8 cellular contexts compared by ENCODE assay signal in genomic region chr17:42458497-42459255, GRCh38. TPM values are rescaled to one million over a fixed set of nuclear protein-coding genes. Genes with fewer than 3 reads are reported as not detected.
DNase-seq lines count a peak whose midpoint lies in the region; ATAC-seq and TF ChIP-seq lines count a peak whose summit lies in the region.

ATP6V0A1 (plus strand) TSS chr17:42458878; CDS start chr17:42460895, 2,017 bp downstream.

- no peaks in the 10 kb centered on the region for H3K9me3 Mint-ChIP-seq in activated CD4-positive, alpha-beta memory T cell treated with anti-CD3 and anti-CD28 coated beads, Interleukin-2, amount 10 ng/mL, durations not matched to agents 7 days and 5 days

- POLR2A ChIA-PET in activated CD4-positive, alpha-beta memory T cell treated with anti-CD3 and anti-CD28 coated beads, Interleukin-2, amount 10 ng/mL, durations not matched to agents 7 days and 5 days (lab: Charles Lee) = interaction anchor here (1.4 to 1.5 kb wide), 2 partner anchors 25 to 70 kb away, joined by 6 read pairs; partner anchors contain the start of gene STAT3

- CTCF ChIA-PET in activated CD4-positive, alpha-beta memory T cell treated with anti-CD3 and anti-CD28 coated beads, Interleukin-2, amount 10 ng/mL, durations not matched to agents 7 days and 5 days (lab: Charles Lee) = interaction anchor here (0.6 to 1.4 kb wide), 4 partner anchors 10 to 225 kb away, joined by 3 to 5 read pairs (median 4); partner anchors contain the start of gene PSMC3IP

- H3K27me3 Mint-ChIP-seq in activated CD4-positive, alpha-beta memory T cell treated with anti-CD3 and anti-CD28 coated beads, Interleukin-2, amount 10 ng/mL, durations not matched to agents 7 days and 5 days = peaks cover 49% of the 10 kb centered on the region

- H3K36me3 Mint-ChIP-seq in activated CD4-positive, alpha-beta memory T cell treated with anti-CD3 and anti-CD28 coated beads, Interleukin-2, amount 10 ng/mL, durations not matched to agents 7 days and 5 days (ENCODE audit: low read depth) = peaks cover 2% of the 10 kb centered on the region

- H3K4me1 Mint-ChIP-seq in activated CD4-positive, alpha-beta memory T cell treated with anti-CD3 and anti-CD28 coated beads, Interleukin-2, amount 10 ng/mL, durations not matched to agents 7 days and 5 days = peaks cover 44% of the 10 kb centered on the region

- 1% methylated on average over 29 to 43 of the region's 45 CpGs for WGBS in lower leg skin, 2 donors

- intact Hi-C loops in lower leg skin (cut with DNase I; ENCODE audit: low total_unique reads) = no loop called here

- peak; percentile 75 for TF ChIP-seq POLR2A in GM19099 (IDR thresholded peaks at IDR 0.05; ENCODE audit: extremely low read depth, insufficient read length, low read depth)
- peak in 1 of 2 donors; percentile 19 for TF ChIP-seq POLR2A in lower leg skin (IDR thresholded peaks at IDR 0.05)

- ATAC-seq in HG03439 (IDR thresholded peaks at IDR 0.05; ENCODE audit: unreplicated experiment) = peak; percentile 62

- peak within 1 kb of the TSS; percentile 56 for H3K4me3 ChIP-seq in lower leg skin (ENCODE audit: low read depth, poor library complexity, severe bottlenecking)

- DNase-seq in AG08396 (ENCODE audit: low spot score) = peak; percentile 94
- peak; percentile 94 for DNase-seq in NCI-H748 (lab: John Stamatoyannopoulos, UW; ENCODE audit: unreplicated experiment)
- DNase-seq in activated CD4-positive, alpha-beta memory T cell treated with anti-CD3 and anti-CD28 coated beads, Interleukin-2, amount 10 ng/mL, durations not matched to agents 7 days and 5 days = peak; percentile 91
- peak; percentile 98 for DNase-seq in ecto neural progenitor cell (ENCODE audit: low spot score)
- peak; percentile 93 to 99 for DNase-seq in lower leg skin (ENCODE audit: low spot score in 2 of 2)
- DNase-seq in stimulated activated CD4-positive, alpha-beta T cell treated with anti-CD3 and anti-CD28 coated beads, Interleukin-4, amount 100 ng/mL, for 4 hours = peak; percentile 87 to 91

- peak within 1 kb of the TSS; percentile 86 for H3K4me3 Mint-ChIP-seq in activated CD4-positive, alpha-beta memory T cell treated with anti-CD3 and anti-CD28 coated beads, Interleukin-2, amount 10 ng/mL, durations not matched to agents 7 days and 5 days

- H3K27ac Mint-ChIP-seq in activated CD4-positive, alpha-beta memory T cell treated with anti-CD3 and anti-CD28 coated beads, Interleukin-2, amount 10 ng/mL, durations not matched to agents 7 days and 5 days = peak within 1 kb of the TSS; percentile 72

- no peak for TF ChIP-seq CTCF in lower leg skin (IDR thresholded peaks at IDR 0.05)

RNA-seq across cellular contexts. Expression of gene ATP6V0A1, which starts in this region (rescaled TPM):
- total RNA-seq in activated CD4-positive, alpha-beta memory T cell treated with anti-CD3 and anti-CD28 coated beads, Interleukin-2, amount 10 ng/mL, durations not matched to agents 7 days and 5 days = 1 to 10 TPM; 5.8 to 8.6 TPM
- total RNA-seq in lower leg skin = 10 to 100 TPM; 87.6 to 95.3 (median 91.3) TPM

Comparison
In these comparisons a context has a peak if more than half of its experiments do, and no peak if none do; other contexts are left out.
1. Peak in every context shown above with its lines: DNase-seq, ATAC-seq and H3K4me3 ChIP-seq.
2. RNA of gene ATP6V0A1 (total RNA-seq): 87.6 to 95.3 TPM in lower leg skin; 5.8 to 8.6 TPM in activated CD4-positive, alpha-beta memory T cell treated with anti-CD3 and anti-CD28 coated beads, Interleukin-2, amount 10 ng/mL, durations not matched to agents 7 days and 5 days; every median in the first group is over 4 times any median in the second.